14 cellular contexts compared by ENCODE assay signal in the genomic region with DNA sequence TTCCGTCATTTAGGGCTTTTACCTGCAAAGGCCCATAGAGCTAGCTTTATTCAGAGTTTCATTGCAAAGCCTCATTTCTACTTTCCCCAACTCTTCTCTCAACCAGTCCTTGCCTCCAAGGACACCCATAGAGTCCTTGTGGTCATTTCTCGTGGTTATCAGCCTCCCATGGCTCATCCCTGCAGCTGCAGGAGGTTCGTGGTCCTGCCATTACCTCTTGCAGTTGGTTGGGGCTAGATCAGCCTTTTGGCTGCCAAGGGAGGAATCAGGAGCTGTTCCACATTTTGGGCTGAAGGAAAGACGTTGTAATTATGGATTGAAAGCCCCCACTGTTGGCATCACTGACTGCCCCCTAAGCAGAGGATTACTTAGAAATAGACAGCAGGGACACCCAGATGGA.
"Had no signal": no experiment of that assay in that cellular context is flagged by ENCODE, and none has a peak within 500 bp of the region (broad histone marks: within the 10 kb centered on the region; RNA-seq: fewer than 3 reads in every experiment).

No MANE protein-coding gene starts in this region.

- ATAC-seq: left colon had no signal

- H3K9me3 ChIP-seq: sigmoid colon, thoracic aorta had no signal

- H3K4me3 ChIP-seq: lung, neural progenitor cell, sigmoid colon, thoracic aorta had no signal

- H3K4me1 Mint-ChIP-seq: mesothelial cell of epicardium had no signal

- DNase-seq: activated CD4-positive, alpha-beta T cell treated with anti-CD3 and anti-CD28 coated beads, Interleukin-2, amount 50 U/mL, for 48 hours; activated CD8-positive, alpha-beta memory T cell treated with anti-CD3 and anti-CD28 coated beads, Interleukin-2, amount 50 U/mL, for 4 hours; activated gamma-delta T cell; activated T-cell treated with anti-CD3 and anti-CD28 coated beads, Interleukin-2, amount 50 U/mL, for 48 hours; left colon; sigmoid colon had no signal

- H3K27ac Mint-ChIP-seq: mesothelial cell of epicardium; neural progenitor cell; stimulated activated effector memory CD8-positive, alpha-beta T cell treated with anti-CD3 and anti-CD28 coated beads, Interleukin-12 subunit alpha, Interleukin-12 subunit beta, amount 100 ng/mL, for 72 hours had no signal

- H3K27ac ChIP-seq: neural progenitor cell, sigmoid colon, thoracic aorta had no signal

- H3K9ac ChIP-seq: neural progenitor cell had no signal

- H3K4me3 Mint-ChIP-seq: mesothelial cell of epicardium; neural progenitor cell; stimulated activated effector memory CD8-positive, alpha-beta T cell treated with anti-CD3 and anti-CD28 coated beads, Interleukin-12 subunit alpha, Interleukin-12 subunit beta, amount 100 ng/mL, for 72 hours had no signal

- H3K36me3 ChIP-seq: neural progenitor cell, sigmoid colon, thoracic aorta had no signal

- H3K27me3 ChIP-seq: neural progenitor cell, sigmoid colon had no signal

- H3K36me3 Mint-ChIP-seq: mesothelial cell of epicardium; neural progenitor cell; stimulated activated effector memory CD8-positive, alpha-beta T cell treated with anti-CD3 and anti-CD28 coated beads, Interleukin-12 subunit alpha, Interleukin-12 subunit beta, amount 100 ng/mL, for 72 hours had no signal

- FAIRE-seq: astrocyte, endometrium, islet of Langerhans had no signal

- H3K9me3 Mint-ChIP-seq: mesothelial cell of epicardium; neural progenitor cell; stimulated activated effector memory CD8-positive, alpha-beta T cell treated with anti-CD3 and anti-CD28 coated beads, Interleukin-12 subunit alpha, Interleukin-12 subunit beta, amount 100 ng/mL, for 72 hours had no signal

- H2AFZ ChIP-seq: neural progenitor cell had no signal

- H3K4me2 ChIP-seq: neural progenitor cell had no signal
